ENCODE assay signal across 8 cellular contexts in genomic region chr12:47904647-47905312, GRCh38. TPM values are rescaled to one million over a fixed set of nuclear protein-coding genes. Genes with fewer than 3 reads are reported as not detected.
A peak's percentile ranks its signal among the peaks of the same experiment; 100 is the strongest.
DNase-seq lines count a peak whose midpoint lies in the region; ATAC-seq, FAIRE-seq and TF ChIP-seq lines count a peak whose summit lies in the region.

Gene VDR (minus strand): TSS chr12:47904994. CDS start chr12:47879113, 25,881 bp downstream.

- H3K27ac ChIP-seq in GM12878 (ENCODE audit: control insufficient read depth, insufficient read depth) (no peak within 1 kb of the TSS), iPS DF 6.9 (ENCODE audit: low read length) (no peak within 1 kb of the TSS)

- H3K79me2 ChIP-seq in GM12878 (ENCODE audit: control insufficient read depth, insufficient read depth, low read length), result no peaks in the 10 kb centered on the region

- SMC1A ChIA-PET in GM12878 (lab: Charles Lee; ENCODE audit: uncharacterized antibody, unreplicated experiment), result interaction anchor here (1.1 to 3.5 kb wide), 6 partner anchors 8 to 162 kb away, joined by 3 to 15 read pairs (median 4); no protein-coding TSS in a partner anchor

- intact Hi-C loops in GM12878 (cut with micrococcal nuclease; ENCODE audit: unreplicated experiment), result loop anchor here (5.0 kb wide), 1 partner anchor 43 kb away; no protein-coding TSS in a partner anchor

- H3K4me3 ChIP-seq in GM12878, result peak within 1 kb of the TSS; percentile 84
- peak within 1 kb of the TSS; percentile 42; the same call in 1 of the 2 replicates for H3K4me3 ChIP-seq in iPS DF 6.9 (ENCODE audit: low read length)
- H3K4me3 ChIP-seq in skeletal muscle satellite cell (ENCODE audit: low read length), result peak within 1 kb of the TSS; percentile 80

- no peak for FAIRE-seq in GM12878 (lab: Jason Lieb, UNC)

- TF ChIP-seq CTCF in GM12873 (IDR thresholded peaks at IDR 0.05; ENCODE audit: insufficient read depth, low read depth, low read length, missing control alignments), result peak; percentile 42
- TF ChIP-seq CTCF in GM12878 (IDR thresholded peaks at IDR 0.05 in 2 of 3, conservative IDR thresholded peaks at IDR 0.05 in 1 of 3; ENCODE audit: control insufficient read depth in 2 of 3, extremely low read depth in 1 of 3, insufficient read depth in 1 of 3, low read depth in 3 of 3, low read length in 3 of 3), result peak in 2 of 3 experiments; percentile 4 to 34; a peak in 2 of 6 replicates

- TF ChIP-seq EP300 in GM12878 (IDR thresholded peaks at IDR 0.05; ENCODE audit: borderline replicate concordance in 1 of 2, control insufficient read depth in 1 of 2, low read depth in 2 of 2, low read length in 2 of 2), result no peak

- RAD21 ChIA-PET in GM12878 (lab: Charles Lee; ENCODE audit: unreplicated experiment), result interaction anchor here (0.8 to 2.0 kb wide), 15 partner anchors 9 to 294 kb away, joined by 3 to 10 read pairs (median 4); no protein-coding TSS in a partner anchor

- no TSS peak for BruUV-seq in GM12878 (replicated peaks; lab: Mats Ljungman, UMichigan)

- CTCF ChIA-PET in GM12878 (lab: Yijun Ruan, JAX), result interaction anchor here (0.9 to 2.8 kb wide), 19 partner anchors 9 to 259 kb away, joined by 3 to 15 read pairs (median 3); partner anchors contain the start of genes ASB8 and TMEM106C

- DNase-seq in NCI-H187 (lab: John Stamatoyannopoulos, UW) (peak; percentile 47 to 62), T1000 (lab: John Stamatoyannopoulos, UW) (peak; percentile 71), GM12878 (ENCODE audit: low read depth, low spot score) (no peak), iPS DF 6.9 (ENCODE audit: low read depth, low spot score) (peak; percentile 41)

- WGBS in GM12878 (ENCODE audit: insufficient coverage, insufficient replicate concordance, low lambda C conversion rate, missing lambda C conversion rate), result under 1% methylated on average over 48 of the region's 48 CpGs
- no CpG with 5 or more reads among the region's 48 CpGs for WGBS in iPS DF 6.9 (ENCODE audit: insufficient coverage, insufficient read length)

- in situ Hi-C loops in GM12878 (cut with MboI), result no loop called here

- H3K4me2 ChIP-seq in GM12878 (ENCODE audit: control insufficient read depth, insufficient read depth) (peak within 1 kb of the TSS; percentile 95), skeletal muscle satellite cell (ENCODE audit: low read length) (peak within 1 kb of the TSS; percentile 98)

- TF ChIP-seq POLR2A in GM12878 (IDR thresholded peaks at IDR 0.05; ENCODE audit: low read depth, low read length), result peak; percentile 69

- POLR2A ChIA-PET in GM12878 (lab: Charles Lee), result interaction anchor here (0.5 to 1.6 kb wide), 6 partner anchors 11 to 1242 kb away, joined by 3 to 8 read pairs (median 6); no protein-coding TSS in a partner anchor

- H3K4me1 ChIP-seq in GM12878 (ENCODE audit: control insufficient read depth, insufficient read depth, low read length) (peaks cover 30% of the 10 kb centered on the region), iPS DF 6.9 (ENCODE audit: control insufficient read depth, insufficient read depth, low read length) (peaks cover 1% of the 10 kb centered on the region; the same call in 1 of the 2 replicates), skeletal muscle satellite cell (ENCODE audit: control insufficient read depth, insufficient read depth, low read length) (peaks cover 28% of the 10 kb centered on the region)

- H3K36me3 ChIP-seq in GM12878 (ENCODE audit: control insufficient read depth in 2 of 2, insufficient read depth in 2 of 2, low read length in 1 of 2) (no peaks in the 10 kb centered on the region), iPS DF 6.9 (ENCODE audit: control insufficient read depth, insufficient read depth, low read length) (no peaks in the 10 kb centered on the region), skeletal muscle satellite cell (ENCODE audit: insufficient read depth, low read length) (no peaks in the 10 kb centered on the region)

- no peaks in the 10 kb centered on the region for H4K20me1 ChIP-seq in GM12878 (ENCODE audit: control insufficient read depth, insufficient read depth)

- peak within 1 kb of the TSS; percentile 71 for H2AFZ ChIP-seq in GM12878 (ENCODE audit: control insufficient read depth, low read depth, low read length)

- H3K9me3 ChIP-seq in GM12878 (replicated peaks; ENCODE audit: control insufficient read depth, insufficient read depth, low read length) (no peaks in the 10 kb centered on the region), iPS DF 6.9 (ENCODE audit: control insufficient read depth, insufficient read depth, low read length) (no peaks in the 10 kb centered on the region), skeletal muscle satellite cell (replicated peaks; ENCODE audit: low read length) (no peaks in the 10 kb centered on the region)

- H3K27me3 ChIP-seq in GM12878 (replicated peaks in 1 of 2; ENCODE audit: control insufficient read depth in 2 of 2, insufficient read depth in 2 of 2, low read length in 1 of 2), result peaks cover 4 to 5% of the 10 kb centered on the region in 2 experiments; a peak in 1 of 4 replicates
- H3K27me3 ChIP-seq in iPS DF 6.9 (ENCODE audit: control insufficient read depth, insufficient read depth, low read length), result peaks cover 19% of the 10 kb centered on the region; the same call in 1 of the 2 replicates
- peaks cover 38% of the 10 kb centered on the region for H3K27me3 ChIP-seq in skeletal muscle satellite cell (ENCODE audit: control insufficient read depth, insufficient read depth, low read length)

- no peak for TF ChIP-seq RAD21 in GM12878 (IDR thresholded peaks at IDR 0.05; ENCODE audit: insufficient read depth, low read depth, low read length)

- H3K9ac ChIP-seq in GM12878 (ENCODE audit: control insufficient read depth, insufficient read depth, low read length), result no peak within 1 kb of the TSS
- peak within 1 kb of the TSS; percentile 69 for H3K9ac ChIP-seq in skeletal muscle satellite cell (ENCODE audit: low read depth, low read length)

- ATAC-seq in HG02840 (IDR thresholded peaks at IDR 0.05; ENCODE audit: low FRiP score, unreplicated experiment), result peak; percentile 66
- peak; percentile 85 for ATAC-seq in GM12878
- ATAC-seq in HG03097 (IDR thresholded peaks at IDR 0.05; ENCODE audit: low FRiP score, unreplicated experiment), result no peak

TF ChIP-seq in GM12878, 131 proteins besides CTCF, POLR2A, EP300 and RAD21 (continues in another document):
- TF ChIP-seq CBFB (IDR thresholded peaks at IDR 0.05; ENCODE audit: low read depth) (no peak), CBX3 (IDR thresholded peaks at IDR 0.05; ENCODE audit: borderline replicate concordance, low read depth) (no peak), SP1 (IDR thresholded peaks at IDR 0.05; ENCODE audit: low read depth, low read length) (peak; percentile 15), ATF7 (IDR thresholded peaks at IDR 0.05; ENCODE audit: low read depth) (no peak), SMARCA5 (IDR thresholded peaks at IDR 0.05) (peak; percentile 83), ATF2 (IDR thresholded peaks at IDR 0.05; ENCODE audit: low read length) (no peak), ZNF274 (IDR thresholded peaks at IDR 0.05; ENCODE audit: insufficient read depth, insufficient read length) (no peak), IKZF2 (IDR thresholded peaks at IDR 0.05) (no peak), RELA (IDR thresholded peaks at IDR 0.05; ENCODE audit: borderline replicate concordance, partially characterized antibody) (no peak)

RNA-seq across cellular contexts. Expression of gene VDR, which starts in this region (rescaled TPM):
- total RNA-seq in GM12878 (2013; cell fraction: nucleolus; rRNA removed), result 5.2 and 6.8 TPM in 2 replicates
- 2.0 and 2.9 TPM in 2 replicates for total RNA-seq in GM12878 (2014; rRNA removed)
- total RNA-seq in GM12878 (2014; rRNA removed; fragmentation: Illumina TruSeq; extraction: Trizol), result 1.7 TPM in 2 replicates
- 3.0 and 3.8 TPM in 2 replicates for total RNA-seq in GM12878 (2021)
- polyA plus RNA-seq in GM12878 (2011; ENCODE audit: low read depth), result 4.1 TPM
- 3.0 and 7.9 TPM in 2 replicates for polyA plus RNA-seq in GM12878 (2011; rRNA removed)
- polyA plus RNA-seq in GM12878 (2011; cell fraction: cytosol; rRNA removed), result 7.6 and 7.7 TPM in 2 replicates
- polyA plus RNA-seq in GM12878 (2011; cell fraction: nucleus; rRNA removed), result 4.9 and 10.2 TPM in 2 replicates
- polyA plus RNA-seq in GM12878 (2012), result 5.7 and 6.8 TPM in 2 replicates
- polyA plus RNA-seq in GM12878 (2014; fragmentation: Illumina TruSeq; extraction: Trizol), result 4.2 and 5.0 TPM in 2 replicates
- polyA plus RNA-seq in GM12878 (2014; fragmentation: Nextera tagmentation; extraction: Ambion mirVana), result under 1 TPM; 0.27 to 0.75 TPM
- 2.9 and 3.1 TPM in 2 replicates for polyA plus RNA-seq in GM12878 (2014; rRNA removed)
- 1 to 10 TPM; 2.7 to 3.5 TPM for polyA plus RNA-seq in GM12878 (2016; fragmentation: Nextera tagmentation; extraction: Ambion mirVana)
- polyA minus RNA-seq in GM12878 (2011; rRNA and poly(A)+ RNA removed), result 10.7 and 17.9 TPM in 2 replicates
- polyA minus RNA-seq in GM12878 (2011; cell fraction: cytosol; rRNA and poly(A)+ RNA removed), result 4.1 TPM in 2 replicates
- polyA minus RNA-seq in GM12878 (2011; cell fraction: nucleus; rRNA and poly(A)+ RNA removed), result 3.5 and 6.7 TPM in 2 replicates
- 7.9 and 9.8 TPM in 2 replicates for total RNA-seq in skeletal muscle satellite cell (2012; rRNA removed)
